In genomic region chr4:83850435-83850834, GRCh38 we compare ENCODE assay signal across 20 cellular contexts.
DNase-seq lines count a peak whose midpoint lies in the region; ATAC-seq and TF ChIP-seq lines count a peak whose summit lies in the region.
"Had no signal": no experiment of that assay in that cellular context is flagged by ENCODE, and none has a peak within 500 bp of the region (broad histone marks: within the 10 kb centered on the region; RNA-seq: fewer than 3 reads in every experiment).

No MANE protein-coding gene starts in this region.

- no peaks in the 10 kb centered on the region for H3K9me2 ChIP-seq in OCI-LY7 (ENCODE audit: insufficient read depth, low read length)

- H3K79me2 ChIP-seq in OCI-LY7 (ENCODE audit: insufficient read depth, low read depth, low read length) = no peaks in the 10 kb centered on the region

- H3K4me3 ChIP-seq in HUES6 (ENCODE audit: low read depth, low read length) = peak overlapping the region; percentile 36; the same call in 1 of the 2 replicates
- no peak overlapping the region for H3K4me3 ChIP-seq in choroid plexus epithelial cell (ENCODE audit: low read depth, low read length)
- no peak overlapping the region for H3K4me3 ChIP-seq in mesenchymal stem cell (ENCODE audit: insufficient read depth in 1 of 2, low read depth in 1 of 2, low read length in 2 of 2)
- no peak overlapping the region for H3K4me3 ChIP-seq in OCI-LY7 (ENCODE audit: low read depth, low read length, poor library complexity, severe bottlenecking)
- H3K4me3 ChIP-seq: vagina had no signal

- no peak overlapping the region for H4K8ac ChIP-seq in mesenchymal stem cell (ENCODE audit: low read length)

- no TSS peak for BruUV-seq in OCI-LY7 (replicated peaks; lab: Mats Ljungman, UMichigan)

- H3K79me1 ChIP-seq in mesenchymal stem cell (replicated peaks; ENCODE audit: low read length, poor library complexity, severe bottlenecking) = no peaks in the 10 kb centered on the region

- peak overlapping the region in 1 of 2 experiments; percentile 52 for H2BK12ac ChIP-seq in mesenchymal stem cell (ENCODE audit: low read length in 2 of 2)

- H3K9ac ChIP-seq in HUES6 (ENCODE audit: low read length) (peak overlapping the region; percentile 75), mesenchymal stem cell (ENCODE audit: low read length) (no peak overlapping the region)

- POLR2A ChIA-PET in OCI-LY7 (lab: Charles Lee) = no interaction called here

- H4K91ac ChIP-seq in mesenchymal stem cell (ENCODE audit: low read length) = no peak overlapping the region

- peak overlapping the region in 1 of 2 experiments; percentile 41 for H3K14ac ChIP-seq in mesenchymal stem cell (ENCODE audit: low read length in 2 of 2)

- no peaks in the 10 kb centered on the region for H4K20me1 ChIP-seq in OCI-LY7 (ENCODE audit: insufficient read depth, low read length)

- H3K4me2 ChIP-seq in mesenchymal stem cell (ENCODE audit: low read length, poor library complexity, severe bottlenecking) = no peak overlapping the region
- H3K4me2 ChIP-seq in OCI-LY7 (ENCODE audit: low read length) = no peak overlapping the region

- 46% methylated on average over 6 of the region's 6 CpGs for WGBS in mesenchymal stem cell

- no peak for ATAC-seq in HG02678 (IDR thresholded peaks at IDR 0.05; ENCODE audit: unreplicated experiment)
- ATAC-seq: activated T-helper 17 cell treated with anti-CD3 and anti-CD28 coated beads, Interleukin-2, amount 50 U/mL, for 72 hours; right cardiac atrium; stimulated activated naive CD8-positive, alpha-beta T cell treated with anti-CD3 and anti-CD28 coated beads, Interleukin-15, amount 100 ng/mL, for 72 hours had no signal

- H2AK5ac ChIP-seq in mesenchymal stem cell (ENCODE audit: low read length, severe bottlenecking) = no peak overlapping the region

- no peaks in the 10 kb centered on the region for H3K9me3 ChIP-seq in HUES6 (ENCODE audit: control insufficient read depth, insufficient read depth, low read depth, low read length)
- H3K9me3 ChIP-seq in mesenchymal stem cell (ENCODE audit: control insufficient read depth, low read length) = no peaks in the 10 kb centered on the region
- H3K9me3 ChIP-seq in OCI-LY7 (ENCODE audit: low read length) = no peaks in the 10 kb centered on the region
- H3K9me3 ChIP-seq: vagina had no signal

- DNase-seq in AG20443 (ENCODE audit: low spot score) (peak; percentile 43), choroid plexus epithelial cell (ENCODE audit: low read depth) (peak; percentile 39), mesenchymal stem cell (no peak), OCI-LY7 (ENCODE audit: low spot score) (no peak), DMS153 (lab: John Stamatoyannopoulos, UW) (no peak), midbrain (lab: John Stamatoyannopoulos, UW) (no peak)
- DNase-seq: effector CD4-positive, alpha-beta T cell; hypothalamus; MV-4-11; NCI-H1930; NCI-H446 treated with DMSO at 0.1 percent for 48 hours; right cardiac atrium; SHP77 treated with DMSO at 0.1 percent for 48 hours; stimulated activated CD4-positive, alpha-beta T cell treated with anti-CD3 and anti-CD28 coated beads, Interleukin-1b, Interleukin-23, amount 100 ng/mL, for 48 hours; stimulated activated naive CD8-positive, alpha-beta T cell treated with anti-CD3 and anti-CD28 coated beads, Interleukin-15, amount 100 ng/mL, for 72 hours; T-helper 2 cell had no signal

- H2BK120ac ChIP-seq in mesenchymal stem cell (ENCODE audit: low read depth, low read length) = no peak overlapping the region

- no peak overlapping the region for H2BK5ac ChIP-seq in mesenchymal stem cell (ENCODE audit: low read depth, low read length, poor library complexity, severe bottlenecking)

- no peak overlapping the region for H3K23ac ChIP-seq in mesenchymal stem cell (ENCODE audit: low read length in 2 of 2)

- TF ChIP-seq CTCF in choroid plexus epithelial cell (conservative IDR thresholded peaks at IDR 0.05; ENCODE audit: low read depth, low read length) (no peak), OCI-LY7 (conservative IDR thresholded peaks at IDR 0.05; ENCODE audit: low read length) (no peak)

- H3K4ac ChIP-seq in mesenchymal stem cell (ENCODE audit: low read depth in 1 of 2, low read length in 2 of 2) = no peak overlapping the region

- no peak overlapping the region for H2AFZ ChIP-seq in mesenchymal stem cell (ENCODE audit: low read depth, low read length)
- no peak overlapping the region for H2AFZ ChIP-seq in OCI-LY7 (ENCODE audit: low read length)

- intact Hi-C loops in OCI-LY7 (cut with micrococcal nuclease; ENCODE audit: unreplicated experiment) = no loop called here

- H3K27ac ChIP-seq in HUES6 (ENCODE audit: low read depth, low read length) = peak overlapping the region; percentile 96
- H3K27ac ChIP-seq in mesenchymal stem cell (ENCODE audit: low read length, poor library complexity, severe bottlenecking) = peak overlapping the region; percentile 100
- no peak overlapping the region for H3K27ac ChIP-seq in OCI-LY7 (ENCODE audit: low read depth, low read length, poor library complexity, severe bottlenecking)
- H3K27ac ChIP-seq: vagina had no signal

- H2BK15ac ChIP-seq in mesenchymal stem cell (ENCODE audit: low read depth, poor library complexity, severe bottlenecking) = no peak overlapping the region

- peak overlapping the region in 1 of 2 experiments; percentile 90 for H3K18ac ChIP-seq in mesenchymal stem cell (ENCODE audit: low read depth in 1 of 2, low read length in 2 of 2)

- H3K36me3 ChIP-seq in HUES6 (ENCODE audit: control insufficient read depth, insufficient read depth, low read length) = no peaks in the 10 kb centered on the region
- H3K36me3 ChIP-seq in mesenchymal stem cell (ENCODE audit: control insufficient read depth in 1 of 2, insufficient read depth in 2 of 2, low read depth in 1 of 2, low read length in 2 of 2) = no peaks in the 10 kb centered on the region
- H3K36me3 ChIP-seq in OCI-LY7 (ENCODE audit: insufficient read depth, low read length) = no peaks in the 10 kb centered on the region
- H3K36me3 ChIP-seq: vagina had no signal

- CTCF ChIA-PET in OCI-LY7 (lab: Charles Lee; ENCODE audit: unreplicated experiment) = no interaction called here

- H3K27me3 ChIP-seq in HUES6 (ENCODE audit: control insufficient read depth, insufficient read depth, low read length) (no peaks in the 10 kb centered on the region), mesenchymal stem cell (ENCODE audit: control insufficient read depth in 1 of 2, insufficient read depth in 1 of 2, low read length in 2 of 2) (peaks cover 0 to 4% of the 10 kb centered on the region in 2 experiments)
- H3K27me3 ChIP-seq: vagina had no signal

- H3K4me1 ChIP-seq in HUES6 (ENCODE audit: control insufficient read depth, insufficient read depth, low read length) (peaks cover 61% of the 10 kb centered on the region), mesenchymal stem cell (ENCODE audit: control insufficient read depth, insufficient read depth, low read depth, low read length) (peaks cover 6% of the 10 kb centered on the region), OCI-LY7 (ENCODE audit: insufficient read depth, low read length, poor library complexity, severe bottlenecking) (no peaks in the 10 kb centered on the region)
- H3K4me1 ChIP-seq: vagina had no signal

Comparison
In these comparisons a context has a peak if more than half of its experiments do, and no peak if none do; other contexts are left out.
1. DNase-seq: peak in AG20443 (single experiment) and choroid plexus epithelial cell (single experiment); none in mesenchymal stem cell (single experiment), OCI-LY7 (single experiment), DMS153 (single experiment) and midbrain (single experiment).